Comparison of ENCODE assay signal across 8 cellular contexts in genomic region chr10:101292194-101293006, GRCh38.
DNase-seq lines count a peak whose midpoint lies in the region; ATAC-seq and TF ChIP-seq lines count a peak whose summit lies in the region.

No MANE protein-coding gene starts in this region.

- ATAC-seq in T-cell (replicated peaks in 1 of 4) (peak; percentile 34 to 42 (median 35)), HG03571 (IDR thresholded peaks at IDR 0.05; ENCODE audit: unreplicated experiment) (no peak)

- H3K4me3 ChIP-seq in fibroblast of villous mesenchyme (ENCODE audit: low read depth, low read length): peak overlapping the region; percentile 51

- no peak for TF ChIP-seq CTCF in fibroblast of villous mesenchyme (IDR thresholded peaks at IDR 0.05; ENCODE audit: insufficient read depth, low read depth, low read length)

- H3K9me3 Mint-ChIP-seq in activated T-cell treated with anti-CD3 and anti-CD28 coated beads, Interleukin-2, amount 50 U/mL, for 24 hours: no peaks in the 10 kb centered on the region
- no peaks in the 10 kb centered on the region for H3K9me3 Mint-ChIP-seq in T-cell

- H3K27ac Mint-ChIP-seq in activated T-cell treated with anti-CD3 and anti-CD28 coated beads, Interleukin-2, amount 50 U/mL, for 24 hours: no peak overlapping the region
- no peak overlapping the region for H3K27ac Mint-ChIP-seq in T-cell

- peak overlapping the region; percentile 75 for H3K4me3 Mint-ChIP-seq in activated T-cell treated with anti-CD3 and anti-CD28 coated beads, Interleukin-2, amount 50 U/mL, for 24 hours
- peak overlapping the region; percentile 61 to 84 (median 71) for H3K4me3 Mint-ChIP-seq in T-cell

- POLR2A ChIA-PET in T-cell (lab: Charles Lee): interaction anchor here in 1 of 2 donors (0.6 to 0.7 kb wide), 2 partner anchors 126 to 237 kb away, joined by 3 to 6 read pairs; no protein-coding TSS in a partner anchor

- CTCF ChIA-PET in T-cell (lab: Charles Lee): interaction anchor here (0.5 to 1.2 kb wide), 11 partner anchors 16 to 821 kb away, joined by 3 to 7 read pairs (median 4); no protein-coding TSS in a partner anchor

- peaks cover 81% of the 10 kb centered on the region for H3K27me3 Mint-ChIP-seq in activated T-cell treated with anti-CD3 and anti-CD28 coated beads, Interleukin-2, amount 50 U/mL, for 24 hours
- H3K27me3 Mint-ChIP-seq in T-cell: peaks cover 63 to 78% of the 10 kb centered on the region in 2 donors

- DNase-seq in activated T-cell treated with anti-CD3 and anti-CD28 coated beads, Interleukin-2, amount 50 U/mL, for 24 hours: peak; percentile 39
- DNase-seq in activated T-cell treated with anti-CD3 and anti-CD28 coated beads, Interleukin-2, amount 50 U/mL, for 1 hour: no peak
- DNase-seq in T-cell (peak in 1 of 34 experiments; percentile 7), fibroblast of villous mesenchyme (ENCODE audit: low read depth) (peak; percentile 4), occipital lobe (lab: John Stamatoyannopoulos, UW) (peak; percentile 59)
- no peak for DNase-seq in activated effector memory CD4-positive, alpha-beta T cell treated with anti-CD3 and anti-CD28 coated beads, Interleukin-2, amount 50 U/mL, for 16 hours
- DNase-seq in activated CD8-positive, alpha-beta memory T cell treated with anti-CD3 and anti-CD28 coated beads, Interleukin-2, amount 50 U/mL, for 48 hours: no peak

- H3K4me1 Mint-ChIP-seq in activated T-cell treated with anti-CD3 and anti-CD28 coated beads, Interleukin-2, amount 50 U/mL, for 24 hours (ENCODE audit: low read depth): peaks cover 8% of the 10 kb centered on the region
- peaks cover 6 to 20% (median 19%) of the 10 kb centered on the region in 3 donors for H3K4me1 Mint-ChIP-seq in T-cell

- H3K36me3 Mint-ChIP-seq in activated T-cell treated with anti-CD3 and anti-CD28 coated beads, Interleukin-2, amount 50 U/mL, for 24 hours (ENCODE audit: low read depth): no peaks in the 10 kb centered on the region
- H3K36me3 Mint-ChIP-seq in T-cell: no peaks in the 10 kb centered on the region

Comparison
In these comparisons a context has a peak if more than half of its experiments do, and no peak if none do; other contexts are left out.
1. DNase-seq: peak in activated T-cell treated with anti-CD3 and anti-CD28 coated beads, Interleukin-2, amount 50 U/mL, for 24 hours (single experiment), fibroblast of villous mesenchyme (single experiment) and occipital lobe (single experiment); none in activated T-cell treated with anti-CD3 and anti-CD28 coated beads, Interleukin-2, amount 50 U/mL, for 1 hour (single experiment), activated effector memory CD4-positive, alpha-beta T cell treated with anti-CD3 and anti-CD28 coated beads, Interleukin-2, amount 50 U/mL, for 16 hours (single experiment) and activated CD8-positive, alpha-beta memory T cell treated with anti-CD3 and anti-CD28 coated beads, Interleukin-2, amount 50 U/mL, for 48 hours (single experiment).